ENCODE assay signal across 1 cellular context in the genomic region with DNA sequence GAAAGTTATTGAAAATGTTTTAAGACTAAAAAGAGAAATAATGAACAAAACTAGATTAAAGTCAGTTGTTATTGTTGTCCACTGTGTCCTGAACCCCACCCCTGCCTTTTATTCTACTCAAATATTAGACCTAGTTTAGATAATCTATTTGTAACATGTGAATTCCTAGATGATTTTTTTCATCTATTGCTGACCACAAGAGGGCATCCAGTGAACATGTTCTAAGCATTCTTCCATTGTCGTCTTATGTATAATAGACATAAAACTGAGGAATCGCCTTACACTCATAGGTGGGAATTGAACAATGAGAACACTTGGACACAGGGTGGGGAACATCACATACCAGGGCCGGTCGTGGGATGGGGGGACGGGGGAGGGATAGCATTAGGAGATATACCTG.
TF ChIP-seq lines count a peak whose summit lies in the region.

No MANE protein-coding gene starts in this region.

TF ChIP-seq in K562, 482 proteins besides CTCF, POLR2A, EP300 and RAD21:
- TF ChIP-seq, protein P1, sequence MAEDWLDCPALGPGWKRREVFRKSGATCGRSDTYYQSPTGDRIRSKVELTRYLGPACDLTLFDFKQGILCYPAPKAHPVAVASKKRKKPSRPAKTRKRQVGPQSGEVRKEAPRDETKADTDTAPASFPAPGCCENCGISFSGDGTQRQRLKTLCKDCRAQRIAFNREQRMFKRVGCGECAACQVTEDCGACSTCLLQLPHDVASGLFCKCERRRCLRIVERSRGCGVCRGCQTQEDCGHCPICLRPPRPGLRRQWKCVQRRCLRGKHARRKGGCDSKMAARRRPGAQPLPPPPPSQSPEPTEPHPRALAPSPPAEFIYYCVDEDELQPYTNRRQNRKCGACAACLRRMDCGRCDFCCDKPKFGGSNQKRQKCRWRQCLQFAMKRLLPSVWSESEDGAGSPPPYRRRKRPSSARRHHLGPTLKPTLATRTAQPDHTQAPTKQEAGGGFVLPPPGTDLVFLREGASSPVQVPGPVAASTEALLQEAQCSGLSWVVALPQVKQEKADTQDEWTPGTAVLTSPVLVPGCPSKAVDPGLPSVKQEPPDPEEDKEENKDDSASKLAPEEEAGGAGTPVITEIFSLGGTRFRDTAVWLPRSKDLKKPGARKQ (CRISPR knock-in tag; IDR thresholded peaks at IDR 0.05): no peak
- TF ChIP-seq, protein P2, sequence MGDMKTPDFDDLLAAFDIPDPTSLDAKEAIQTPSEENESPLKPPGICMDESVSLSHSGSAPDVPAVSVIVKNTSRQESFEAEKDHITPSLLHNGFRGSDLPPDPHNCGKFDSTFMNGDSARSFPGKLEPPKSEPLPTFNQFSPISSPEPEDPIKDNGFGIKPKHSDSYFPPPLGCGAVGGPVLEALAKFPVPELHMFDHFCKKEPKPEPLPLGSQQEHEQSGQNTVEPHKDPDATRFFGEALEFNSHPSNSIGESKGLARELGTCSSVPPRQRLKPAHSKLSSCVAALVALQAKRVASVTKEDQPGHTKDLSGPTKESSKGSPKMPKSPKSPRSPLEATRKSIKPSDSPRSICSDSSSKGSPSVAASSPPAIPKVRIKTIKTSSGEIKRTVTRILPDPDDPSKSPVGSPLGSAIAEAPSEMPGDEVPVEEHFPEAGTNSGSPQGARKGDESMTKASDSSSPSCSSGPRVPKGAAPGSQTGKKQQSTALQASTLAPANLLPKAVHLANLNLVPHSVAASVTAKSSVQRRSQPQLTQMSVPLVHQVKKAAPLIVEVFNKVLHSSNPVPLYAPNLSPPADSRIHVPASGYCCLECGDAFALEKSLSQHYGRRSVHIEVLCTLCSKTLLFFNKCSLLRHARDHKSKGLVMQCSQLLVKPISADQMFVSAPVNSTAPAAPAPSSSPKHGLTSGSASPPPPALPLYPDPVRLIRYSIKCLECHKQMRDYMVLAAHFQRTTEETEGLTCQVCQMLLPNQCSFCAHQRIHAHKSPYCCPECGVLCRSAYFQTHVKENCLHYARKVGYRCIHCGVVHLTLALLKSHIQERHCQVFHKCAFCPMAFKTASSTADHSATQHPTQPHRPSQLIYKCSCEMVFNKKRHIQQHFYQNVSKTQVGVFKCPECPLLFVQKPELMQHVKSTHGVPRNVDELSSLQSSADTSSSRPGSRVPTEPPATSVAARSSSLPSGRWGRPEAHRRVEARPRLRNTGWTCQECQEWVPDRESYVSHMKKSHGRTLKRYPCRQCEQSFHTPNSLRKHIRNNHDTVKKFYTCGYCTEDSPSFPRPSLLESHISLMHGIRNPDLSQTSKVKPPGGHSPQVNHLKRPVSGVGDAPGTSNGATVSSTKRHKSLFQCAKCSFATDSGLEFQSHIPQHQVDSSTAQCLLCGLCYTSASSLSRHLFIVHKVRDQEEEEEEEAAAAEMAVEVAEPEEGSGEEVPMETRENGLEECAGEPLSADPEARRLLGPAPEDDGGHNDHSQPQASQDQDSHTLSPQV (IDR thresholded peaks at IDR 0.05): no peak
- TF ChIP-seq ZNF444 (CRISPR knock-in tag; IDR thresholded peaks at IDR 0.05) (no peak), CBFA2T2 (conservative IDR thresholded peaks at IDR 0.05) (no peak)
